8 cellular contexts compared by ENCODE assay signal in the genomic region with DNA sequence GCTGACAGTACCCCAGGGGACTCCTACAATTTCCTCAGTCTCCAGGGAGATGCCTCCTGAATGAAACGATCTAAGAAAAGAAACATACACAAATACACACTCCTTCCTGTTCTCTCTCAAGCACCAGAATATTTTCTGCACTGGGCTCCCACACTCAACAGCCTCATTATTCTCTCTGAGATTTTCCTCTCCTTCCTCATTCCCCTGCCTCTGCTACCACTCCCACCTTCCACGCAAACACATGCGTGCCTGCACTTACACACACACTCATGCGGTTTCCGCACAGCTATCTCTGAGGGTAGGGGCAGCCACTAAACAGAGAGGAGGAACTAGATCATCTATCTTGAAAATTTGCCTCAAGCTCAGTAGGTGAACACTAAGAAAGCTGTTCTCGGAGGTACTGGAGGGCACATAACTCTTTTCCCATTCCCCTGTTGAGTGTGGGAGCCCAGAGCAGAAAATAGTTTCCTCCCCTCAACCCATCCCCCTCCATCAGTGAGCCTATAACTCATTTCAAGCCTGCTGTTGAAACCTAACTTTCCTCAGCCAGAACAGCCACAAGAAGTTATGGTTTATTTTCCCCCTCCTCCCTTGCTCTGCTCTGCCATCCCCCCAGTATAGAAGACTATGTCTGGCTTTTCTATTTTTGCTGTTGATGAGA. TPM values are rescaled to one million over a fixed set of nuclear protein-coding genes. Genes with fewer than 3 reads are reported as not detected.
A peak's percentile ranks its signal among the peaks of the same experiment; 100 is the strongest.
DNase-seq lines count a peak whose midpoint lies in the region; ATAC-seq and TF ChIP-seq lines count a peak whose summit lies in the region.

No MANE protein-coding gene starts in this region.

- in situ Hi-C loops in GM13977 (cut with MboI; ENCODE audit: low pct_unique_long_range_greater_than_20kb, low sequenced_read_pairs, unreplicated experiment) (no loop called here), KBM-7 (cut with MboI; ENCODE audit: low pct_unique_long_range_greater_than_20kb, low sequenced_read_pairs) (no loop called here)

- CTCF ChIA-PET in activated naive CD4-positive, alpha-beta T cell treated with anti-CD3 and anti-CD28 coated beads, Interleukin-2, amount 10 ng/mL, durations not matched to agents 7 days and 5 days (lab: Charles Lee) = interaction anchor here (1.0 to 1.7 kb wide), 2 partner anchors 29 to 31 kb away, joined by 3 to 6 read pairs; partner anchors contain the start of gene TIPARP

- H3K9me3 Mint-ChIP-seq in activated naive CD4-positive, alpha-beta T cell treated with anti-CD3 and anti-CD28 coated beads, Interleukin-2, amount 10 ng/mL, durations not matched to agents 7 days and 5 days = peaks cover 4% of the 10 kb centered on the region
- no peaks in the 10 kb centered on the region for H3K9me3 Mint-ChIP-seq in natural killer cell

- H3K4me1 Mint-ChIP-seq in activated naive CD4-positive, alpha-beta T cell treated with anti-CD3 and anti-CD28 coated beads, Interleukin-2, amount 10 ng/mL, durations not matched to agents 7 days and 5 days = peaks cover 33% of the 10 kb centered on the region
- H3K4me1 Mint-ChIP-seq in natural killer cell = peaks cover 17 to 18% of the 10 kb centered on the region in 2 donors

- TF ChIP-seq CTCF in GM13977 (IDR thresholded peaks at IDR 0.05; ENCODE audit: extremely low read depth, insufficient read depth, missing control alignments) = no peak
- no peak for TF ChIP-seq CTCF in natural killer cell (IDR thresholded peaks at IDR 0.05)

- ATAC-seq in GM21529 (IDR thresholded peaks at IDR 0.05; ENCODE audit: unreplicated experiment) (peak; percentile 85), natural killer cell (peak; percentile 80 to 92 (median 90))

- H3K27ac Mint-ChIP-seq in activated naive CD4-positive, alpha-beta T cell treated with anti-CD3 and anti-CD28 coated beads, Interleukin-2, amount 10 ng/mL, durations not matched to agents 7 days and 5 days = peak overlapping the region; percentile 69
- H3K27ac Mint-ChIP-seq in natural killer cell = peak overlapping the region; percentile 60 to 77

- intact Hi-C loops in natural killer cell (cut with micrococcal nuclease) = no loop called here

- H3K36me3 Mint-ChIP-seq in activated naive CD4-positive, alpha-beta T cell treated with anti-CD3 and anti-CD28 coated beads, Interleukin-2, amount 10 ng/mL, durations not matched to agents 7 days and 5 days = peaks cover 9% of the 10 kb centered on the region
- H3K36me3 Mint-ChIP-seq in natural killer cell = no peaks in the 10 kb centered on the region

- H3K27me3 Mint-ChIP-seq in activated naive CD4-positive, alpha-beta T cell treated with anti-CD3 and anti-CD28 coated beads, Interleukin-2, amount 10 ng/mL, durations not matched to agents 7 days and 5 days = peaks cover 22% of the 10 kb centered on the region
- H3K27me3 Mint-ChIP-seq in natural killer cell (ENCODE audit: low read depth in 2 of 2) = peaks cover 3 to 6% of the 10 kb centered on the region in 2 donors

- H3K4me3 Mint-ChIP-seq in activated naive CD4-positive, alpha-beta T cell treated with anti-CD3 and anti-CD28 coated beads, Interleukin-2, amount 10 ng/mL, durations not matched to agents 7 days and 5 days = peak overlapping the region; percentile 43
- peak overlapping the region; percentile 79 for H3K4me3 Mint-ChIP-seq in natural killer cell

- DNase-seq in GM13977 (ENCODE audit: low spot score) = peak; percentile 22
- DNase-seq in KBM-7 = peak; percentile 99
- peak; percentile 69 for DNase-seq in activated naive CD4-positive, alpha-beta T cell treated with anti-CD3 and anti-CD28 coated beads, Interleukin-2, amount 10 ng/mL, durations not matched to agents 7 days and 5 days
- DNase-seq in natural killer cell = peak; percentile 28
- no peak for DNase-seq in foreskin melanocyte
- no peak for DNase-seq in NCI-H82 (lab: John Stamatoyannopoulos, UW)
- no peak for DNase-seq in NCI-H526 (lab: John Stamatoyannopoulos, UW)

RNA-seq across cellular contexts. Expression of gene TIPARP, which starts 30.5 kb away (rescaled TPM):
- 100 to 1,000 TPM; 129 to 249 (median 147) TPM for total RNA-seq in natural killer cell

Comparison
In these comparisons a context has a peak if more than half of its experiments do, and no peak if none do; other contexts are left out.
1. DNase-seq: peak in GM13977 (single experiment), KBM-7 (single experiment), activated naive CD4-positive, alpha-beta T cell treated with anti-CD3 and anti-CD28 coated beads, Interleukin-2, amount 10 ng/mL, durations not matched to agents 7 days and 5 days (single experiment) and natural killer cell (single experiment); none in foreskin melanocyte (single experiment), NCI-H82 (single experiment) and NCI-H526 (0 of 2).